Comparison of ENCODE assay signal across 1 cellular context in the genomic region with DNA sequence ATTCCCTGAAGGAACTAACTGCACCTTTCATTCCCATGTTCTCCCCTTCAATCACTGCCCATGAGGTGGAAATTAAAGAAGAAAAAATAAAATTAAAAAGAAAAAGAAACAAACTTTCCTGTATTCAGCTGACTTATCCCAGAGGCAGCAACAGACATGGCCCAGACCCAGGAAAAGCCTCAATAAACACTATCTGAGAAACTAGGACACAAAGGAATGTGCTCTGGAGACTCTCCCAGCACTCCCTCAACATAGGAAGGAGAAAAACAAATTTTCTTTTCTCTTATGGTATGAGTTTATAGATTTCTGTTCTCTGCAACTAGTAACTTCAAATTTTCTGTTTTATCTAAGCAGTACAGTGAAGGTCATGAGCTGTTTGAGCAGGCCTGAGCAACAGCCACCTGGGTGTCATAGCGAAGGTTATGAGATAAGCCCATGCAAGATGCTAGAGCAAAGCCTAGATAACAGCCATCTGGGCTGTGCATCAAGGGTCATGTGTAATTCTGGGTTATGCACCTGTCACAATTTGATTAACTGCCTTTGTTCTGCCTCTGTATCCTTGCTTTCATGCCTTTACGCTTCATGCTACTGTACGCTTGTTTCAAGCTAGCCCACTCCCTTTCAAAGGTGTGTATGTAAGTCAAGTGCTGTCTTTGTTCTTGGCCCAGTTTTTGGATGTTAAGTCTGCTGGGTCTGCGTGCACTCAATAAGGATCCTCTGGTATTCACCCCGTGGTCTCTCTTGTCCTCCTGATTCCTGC.
TF ChIP-seq lines count a peak whose summit lies in the region.

No MANE protein-coding gene starts in this region.

TF ChIP-seq in K562, 482 proteins besides CTCF, POLR2A, EP300 and RAD21 (continued from another document and continues in another):
- TF ChIP-seq, protein P1, sequence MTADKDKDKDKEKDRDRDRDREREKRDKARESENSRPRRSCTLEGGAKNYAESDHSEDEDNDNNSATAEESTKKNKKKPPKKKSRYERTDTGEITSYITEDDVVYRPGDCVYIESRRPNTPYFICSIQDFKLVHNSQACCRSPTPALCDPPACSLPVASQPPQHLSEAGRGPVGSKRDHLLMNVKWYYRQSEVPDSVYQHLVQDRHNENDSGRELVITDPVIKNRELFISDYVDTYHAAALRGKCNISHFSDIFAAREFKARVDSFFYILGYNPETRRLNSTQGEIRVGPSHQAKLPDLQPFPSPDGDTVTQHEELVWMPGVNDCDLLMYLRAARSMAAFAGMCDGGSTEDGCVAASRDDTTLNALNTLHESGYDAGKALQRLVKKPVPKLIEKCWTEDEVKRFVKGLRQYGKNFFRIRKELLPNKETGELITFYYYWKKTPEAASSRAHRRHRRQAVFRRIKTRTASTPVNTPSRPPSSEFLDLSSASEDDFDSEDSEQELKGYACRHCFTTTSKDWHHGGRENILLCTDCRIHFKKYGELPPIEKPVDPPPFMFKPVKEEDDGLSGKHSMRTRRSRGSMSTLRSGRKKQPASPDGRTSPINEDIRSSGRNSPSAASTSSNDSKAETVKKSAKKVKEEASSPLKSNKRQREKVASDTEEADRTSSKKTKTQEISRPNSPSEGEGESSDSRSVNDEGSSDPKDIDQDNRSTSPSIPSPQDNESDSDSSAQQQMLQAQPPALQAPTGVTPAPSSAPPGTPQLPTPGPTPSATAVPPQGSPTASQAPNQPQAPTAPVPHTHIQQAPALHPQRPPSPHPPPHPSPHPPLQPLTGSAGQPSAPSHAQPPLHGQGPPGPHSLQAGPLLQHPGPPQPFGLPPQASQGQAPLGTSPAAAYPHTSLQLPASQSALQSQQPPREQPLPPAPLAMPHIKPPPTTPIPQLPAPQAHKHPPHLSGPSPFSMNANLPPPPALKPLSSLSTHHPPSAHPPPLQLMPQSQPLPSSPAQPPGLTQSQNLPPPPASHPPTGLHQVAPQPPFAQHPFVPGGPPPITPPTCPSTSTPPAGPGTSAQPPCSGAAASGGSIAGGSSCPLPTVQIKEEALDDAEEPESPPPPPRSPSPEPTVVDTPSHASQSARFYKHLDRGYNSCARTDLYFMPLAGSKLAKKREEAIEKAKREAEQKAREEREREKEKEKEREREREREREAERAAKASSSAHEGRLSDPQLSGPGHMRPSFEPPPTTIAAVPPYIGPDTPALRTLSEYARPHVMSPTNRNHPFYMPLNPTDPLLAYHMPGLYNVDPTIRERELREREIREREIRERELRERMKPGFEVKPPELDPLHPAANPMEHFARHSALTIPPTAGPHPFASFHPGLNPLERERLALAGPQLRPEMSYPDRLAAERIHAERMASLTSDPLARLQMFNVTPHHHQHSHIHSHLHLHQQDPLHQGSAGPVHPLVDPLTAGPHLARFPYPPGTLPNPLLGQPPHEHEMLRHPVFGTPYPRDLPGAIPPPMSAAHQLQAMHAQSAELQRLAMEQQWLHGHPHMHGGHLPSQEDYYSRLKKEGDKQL (CRISPR knock-in tag; IDR thresholded peaks at IDR 0.05; ENCODE audit: borderline replicate concordance), result no peak
- TF ChIP-seq ARID1B (IDR thresholded peaks at IDR 0.05) (peak; percentile 80), HMG20A (CRISPR knock-in tag; conservative IDR thresholded peaks at IDR 0.05) (no peak), NR4A1 (CRISPR knock-in tag; IDR thresholded peaks at IDR 0.05) (no peak), NR4A1 (tag; IDR thresholded peaks at IDR 0.05) (0 out of 2 replicates have a peak, but pooled peaks have one; percentile 48), ZEB2 (IDR thresholded peaks at IDR 0.05) (0 out of 2 replicates have a peak, but pooled peaks have one; percentile 30), RFX1 (IDR thresholded peaks at IDR 0.05) (no peak), NR2C1 (IDR thresholded peaks at IDR 0.05) (no peak; the same call in 1 of the 2 replicates), NR2C1 (tag; IDR thresholded peaks at IDR 0.05) (peak; percentile 72), DMBX1 (CRISPR knock-in tag; IDR thresholded peaks at IDR 0.05; ENCODE audit: borderline replicate concordance) (peak; percentile 48; the same call in 1 of the 2 replicates), ZNF384 (IDR thresholded peaks at IDR 0.05; ENCODE audit: low read depth, low read length) (no peak), SIRT6 (IDR thresholded peaks at IDR 0.05; ENCODE audit: low read depth, low read length) (no peak), ZNF717 (CRISPR knock-in tag; IDR thresholded peaks at IDR 0.05) (no peak), ZSCAN32 (CRISPR knock-in tag; IDR thresholded peaks at IDR 0.05) (no peak), LEF1 (IDR thresholded peaks at IDR 0.05) (no peak), JUND (IDR thresholded peaks at IDR 0.05; ENCODE audit: borderline replicate concordance, low read depth, low read length) (no peak), JUND (tag; IDR thresholded peaks at IDR 0.05; ENCODE audit: borderline replicate concordance, low read depth, low read length) (no peak), ZNF274 (IDR thresholded peaks at IDR 0.05; ENCODE audit: borderline replicate concordance, low read depth, low read length) (0 out of 2 replicates have a peak, but pooled peaks have one; percentile 17), ETV5 (CRISPR knock-in tag; IDR thresholded peaks at IDR 0.05; ENCODE audit: low read depth) (no peak), LARP7 (IDR thresholded peaks at IDR 0.05) (no peak), BCOR (IDR thresholded peaks at IDR 0.05) (no peak), ETV1 (tag; conservative IDR thresholded peaks at IDR 0.05; ENCODE audit: low read depth) (no peak), MED1 (CRISPR knock-in tag; IDR thresholded peaks at IDR 0.05; ENCODE audit: borderline replicate concordance) (no peak), RAD51 (IDR thresholded peaks at IDR 0.05; ENCODE audit: borderline replicate concordance, low read depth) (no peak), NONO (IDR thresholded peaks at IDR 0.05; ENCODE audit: low read depth in 2 of 2, low read length in 1 of 2) (no peak), FUS (optimal IDR thresholded peaks at IDR 0.05; ENCODE audit: low read depth, low read length) (no peak), SMAD2 (IDR thresholded peaks at IDR 0.05; ENCODE audit: low read depth, low read length) (no peak), ZNF589 (CRISPR knock-in tag; IDR thresholded peaks at IDR 0.05; ENCODE audit: low read depth) (no peak), CBX5 (IDR thresholded peaks at IDR 0.05; ENCODE audit: borderline replicate concordance, low read depth) (0 out of 2 replicates have a peak, but pooled peaks have one; percentile 63), CHD4 (IDR thresholded peaks at IDR 0.05; ENCODE audit: insufficient read depth, insufficient replicate concordance, low read depth, low read length, poor library complexity, severe bottlenecking) (no peak), ZNF324 (CRISPR knock-in tag; IDR thresholded peaks at IDR 0.05) (no peak), SMARCC2 (IDR thresholded peaks at IDR 0.05; ENCODE audit: low read depth) (no peak), CHD1 (IDR thresholded peaks at IDR 0.05; ENCODE audit: low read length) (no peak), CTBP1 (IDR thresholded peaks at IDR 0.05; ENCODE audit: borderline replicate concordance) (peak; percentile 74; the same call in 1 of the 2 replicates), ELF1 (tag; IDR thresholded peaks at IDR 0.05) (no peak)
- TF ChIP-seq, protein P2, sequence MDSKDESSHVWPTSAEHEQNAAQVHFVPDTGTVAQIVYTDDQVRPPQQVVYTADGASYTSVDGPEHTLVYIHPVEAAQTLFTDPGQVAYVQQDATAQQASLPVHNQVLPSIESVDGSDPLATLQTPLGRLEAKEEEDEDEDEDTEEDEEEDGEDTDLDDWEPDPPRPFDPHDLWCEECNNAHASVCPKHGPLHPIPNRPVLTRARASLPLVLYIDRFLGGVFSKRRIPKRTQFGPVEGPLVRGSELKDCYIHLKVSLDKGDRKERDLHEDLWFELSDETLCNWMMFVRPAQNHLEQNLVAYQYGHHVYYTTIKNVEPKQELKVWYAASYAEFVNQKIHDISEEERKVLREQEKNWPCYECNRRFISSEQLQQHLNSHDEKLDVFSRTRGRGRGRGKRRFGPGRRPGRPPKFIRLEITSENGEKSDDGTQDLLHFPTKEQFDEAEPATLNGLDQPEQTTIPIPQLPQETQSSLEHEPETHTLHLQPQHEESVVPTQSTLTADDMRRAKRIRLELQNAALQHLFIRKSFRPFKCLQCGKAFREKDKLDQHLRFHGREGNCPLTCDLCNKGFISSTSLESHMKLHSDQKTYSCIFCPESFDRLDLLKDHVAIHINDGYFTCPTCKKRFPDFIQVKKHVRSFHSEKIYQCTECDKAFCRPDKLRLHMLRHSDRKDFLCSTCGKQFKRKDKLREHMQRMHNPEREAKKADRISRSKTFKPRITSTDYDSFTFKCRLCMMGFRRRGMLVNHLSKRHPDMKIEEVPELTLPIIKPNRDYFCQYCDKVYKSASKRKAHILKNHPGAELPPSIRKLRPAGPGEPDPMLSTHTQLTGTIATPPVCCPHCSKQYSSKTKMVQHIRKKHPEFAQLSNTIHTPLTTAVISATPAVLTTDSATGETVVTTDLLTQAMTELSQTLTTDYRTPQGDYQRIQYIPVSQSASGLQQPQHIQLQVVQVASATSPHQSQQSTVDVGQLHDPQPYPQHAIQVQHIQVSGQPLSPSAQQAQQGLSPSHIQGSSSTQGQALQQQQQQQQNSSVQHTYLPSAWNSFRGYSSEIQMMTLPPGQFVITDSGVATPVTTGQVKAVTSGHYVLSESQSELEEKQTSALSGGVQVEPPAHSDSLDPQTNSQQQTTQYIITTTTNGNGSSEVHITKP (IDR thresholded peaks at IDR 0.05; ENCODE audit: partially characterized antibody), result no peak
- TF ChIP-seq, protein P3, sequence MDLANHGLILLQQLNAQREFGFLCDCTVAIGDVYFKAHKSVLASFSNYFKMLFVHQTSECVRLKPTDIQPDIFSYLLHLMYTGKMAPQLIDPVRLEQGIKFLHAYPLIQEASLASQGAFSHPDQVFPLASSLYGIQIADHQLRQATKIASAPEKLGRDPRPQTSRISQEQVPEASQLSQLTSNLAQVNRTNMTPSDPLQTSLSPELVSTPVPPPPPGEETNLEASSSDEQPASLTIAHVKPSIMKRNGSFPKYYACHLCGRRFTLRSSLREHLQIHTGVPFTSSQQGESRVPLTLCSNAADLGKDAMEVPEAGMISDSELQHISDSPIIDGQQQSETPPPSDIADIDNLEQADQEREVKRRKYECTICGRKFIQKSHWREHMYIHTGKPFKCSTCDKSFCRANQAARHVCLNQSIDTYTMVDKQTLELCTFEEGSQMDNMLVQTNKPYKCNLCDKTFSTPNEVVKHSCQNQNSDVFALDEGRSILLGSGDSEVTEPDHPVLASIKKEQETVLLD (IDR thresholded peaks at IDR 0.05), result no peak
- TF ChIP-seq, protein P4, sequence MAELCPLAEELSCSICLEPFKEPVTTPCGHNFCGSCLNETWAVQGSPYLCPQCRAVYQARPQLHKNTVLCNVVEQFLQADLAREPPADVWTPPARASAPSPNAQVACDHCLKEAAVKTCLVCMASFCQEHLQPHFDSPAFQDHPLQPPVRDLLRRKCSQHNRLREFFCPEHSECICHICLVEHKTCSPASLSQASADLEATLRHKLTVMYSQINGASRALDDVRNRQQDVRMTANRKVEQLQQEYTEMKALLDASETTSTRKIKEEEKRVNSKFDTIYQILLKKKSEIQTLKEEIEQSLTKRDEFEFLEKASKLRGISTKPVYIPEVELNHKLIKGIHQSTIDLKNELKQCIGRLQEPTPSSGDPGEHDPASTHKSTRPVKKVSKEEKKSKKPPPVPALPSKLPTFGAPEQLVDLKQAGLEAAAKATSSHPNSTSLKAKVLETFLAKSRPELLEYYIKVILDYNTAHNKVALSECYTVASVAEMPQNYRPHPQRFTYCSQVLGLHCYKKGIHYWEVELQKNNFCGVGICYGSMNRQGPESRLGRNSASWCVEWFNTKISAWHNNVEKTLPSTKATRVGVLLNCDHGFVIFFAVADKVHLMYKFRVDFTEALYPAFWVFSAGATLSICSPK (IDR thresholded peaks at IDR 0.05; ENCODE audit: borderline replicate concordance), result no peak
- TF ChIP-seq, protein P5, sequence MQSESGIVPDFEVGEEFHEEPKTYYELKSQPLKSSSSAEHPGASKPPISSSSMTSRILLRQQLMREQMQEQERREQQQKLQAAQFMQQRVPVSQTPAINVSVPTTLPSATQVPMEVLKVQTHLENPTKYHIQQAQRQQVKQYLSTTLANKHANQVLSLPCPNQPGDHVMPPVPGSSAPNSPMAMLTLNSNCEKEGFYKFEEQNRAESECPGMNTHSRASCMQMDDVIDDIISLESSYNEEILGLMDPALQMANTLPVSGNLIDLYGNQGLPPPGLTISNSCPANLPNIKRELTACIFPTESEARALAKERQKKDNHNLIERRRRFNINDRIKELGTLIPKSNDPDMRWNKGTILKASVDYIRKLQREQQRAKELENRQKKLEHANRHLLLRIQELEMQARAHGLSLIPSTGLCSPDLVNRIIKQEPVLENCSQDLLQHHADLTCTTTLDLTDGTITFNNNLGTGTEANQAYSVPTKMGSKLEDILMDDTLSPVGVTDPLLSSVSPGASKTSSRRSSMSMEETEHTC (IDR thresholded peaks at IDR 0.05), result no peak
- TF ChIP-seq, protein P6, sequence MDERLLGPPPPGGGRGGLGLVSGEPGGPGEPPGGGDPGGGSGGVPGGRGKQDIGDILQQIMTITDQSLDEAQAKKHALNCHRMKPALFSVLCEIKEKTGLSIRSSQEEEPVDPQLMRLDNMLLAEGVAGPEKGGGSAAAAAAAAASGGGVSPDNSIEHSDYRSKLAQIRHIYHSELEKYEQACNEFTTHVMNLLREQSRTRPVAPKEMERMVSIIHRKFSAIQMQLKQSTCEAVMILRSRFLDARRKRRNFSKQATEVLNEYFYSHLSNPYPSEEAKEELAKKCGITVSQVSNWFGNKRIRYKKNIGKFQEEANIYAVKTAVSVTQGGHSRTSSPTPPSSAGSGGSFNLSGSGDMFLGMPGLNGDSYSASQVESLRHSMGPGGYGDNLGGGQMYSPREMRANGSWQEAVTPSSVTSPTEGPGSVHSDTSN (CRISPR knock-in tag; IDR thresholded peaks at IDR 0.05; ENCODE audit: low read depth), result no peak
- TF ChIP-seq, protein P6 (tag; conservative IDR thresholded peaks at IDR 0.05; ENCODE audit: low read depth), result peak; percentile 77
- TF ChIP-seq, protein P7, sequence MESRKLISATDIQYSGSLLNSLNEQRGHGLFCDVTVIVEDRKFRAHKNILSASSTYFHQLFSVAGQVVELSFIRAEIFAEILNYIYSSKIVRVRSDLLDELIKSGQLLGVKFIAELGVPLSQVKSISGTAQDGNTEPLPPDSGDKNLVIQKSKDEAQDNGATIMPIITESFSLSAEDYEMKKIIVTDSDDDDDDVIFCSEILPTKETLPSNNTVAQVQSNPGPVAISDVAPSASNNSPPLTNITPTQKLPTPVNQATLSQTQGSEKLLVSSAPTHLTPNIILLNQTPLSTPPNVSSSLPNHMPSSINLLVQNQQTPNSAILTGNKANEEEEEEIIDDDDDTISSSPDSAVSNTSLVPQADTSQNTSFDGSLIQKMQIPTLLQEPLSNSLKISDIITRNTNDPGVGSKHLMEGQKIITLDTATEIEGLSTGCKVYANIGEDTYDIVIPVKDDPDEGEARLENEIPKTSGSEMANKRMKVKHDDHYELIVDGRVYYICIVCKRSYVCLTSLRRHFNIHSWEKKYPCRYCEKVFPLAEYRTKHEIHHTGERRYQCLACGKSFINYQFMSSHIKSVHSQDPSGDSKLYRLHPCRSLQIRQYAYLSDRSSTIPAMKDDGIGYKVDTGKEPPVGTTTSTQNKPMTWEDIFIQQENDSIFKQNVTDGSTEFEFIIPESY (CRISPR knock-in tag; IDR thresholded peaks at IDR 0.05), result no peak
